In the genomic region with DNA sequence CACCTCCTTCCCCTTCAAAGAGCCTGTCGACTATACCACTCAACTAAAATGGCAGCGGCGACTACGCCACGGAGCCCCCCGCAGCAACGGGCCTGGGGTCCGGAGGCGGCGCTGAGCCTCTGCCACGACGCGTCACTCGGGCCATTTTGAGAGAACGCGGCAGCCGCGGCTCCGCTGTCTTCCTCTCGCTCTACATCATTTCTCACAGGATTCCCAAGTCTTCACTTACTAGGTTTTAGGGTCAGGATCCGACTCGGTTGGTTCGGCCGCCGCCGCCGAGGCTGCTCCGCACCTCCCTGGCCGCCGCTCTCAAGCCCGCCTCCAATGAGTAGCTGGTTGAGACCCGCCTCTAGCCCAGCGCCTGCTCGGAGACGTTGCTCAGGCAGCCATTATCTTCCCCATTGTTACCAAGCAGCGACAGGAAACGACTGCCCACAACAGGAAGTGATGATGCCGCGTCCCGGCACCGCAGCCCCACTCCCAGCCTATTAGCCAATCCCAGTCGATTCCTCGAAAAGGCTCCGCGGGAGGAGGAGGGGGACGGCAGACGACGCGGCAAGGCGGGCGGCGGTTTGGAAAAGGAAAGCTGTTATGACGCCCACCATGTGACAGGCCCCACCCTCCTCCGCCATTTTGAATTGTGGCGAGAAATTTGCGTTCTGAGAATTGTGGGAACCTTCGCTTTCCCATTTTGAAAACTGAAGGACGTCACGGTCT, we compare ENCODE assay signal across 8 cellular contexts. TPM values are rescaled to one million over a fixed set of nuclear protein-coding genes. Genes with fewer than 3 reads are reported as not detected.
DNase-seq lines count a peak whose midpoint lies in the region; ATAC-seq lines count a peak whose summit lies in the region.

A gene with protein sequence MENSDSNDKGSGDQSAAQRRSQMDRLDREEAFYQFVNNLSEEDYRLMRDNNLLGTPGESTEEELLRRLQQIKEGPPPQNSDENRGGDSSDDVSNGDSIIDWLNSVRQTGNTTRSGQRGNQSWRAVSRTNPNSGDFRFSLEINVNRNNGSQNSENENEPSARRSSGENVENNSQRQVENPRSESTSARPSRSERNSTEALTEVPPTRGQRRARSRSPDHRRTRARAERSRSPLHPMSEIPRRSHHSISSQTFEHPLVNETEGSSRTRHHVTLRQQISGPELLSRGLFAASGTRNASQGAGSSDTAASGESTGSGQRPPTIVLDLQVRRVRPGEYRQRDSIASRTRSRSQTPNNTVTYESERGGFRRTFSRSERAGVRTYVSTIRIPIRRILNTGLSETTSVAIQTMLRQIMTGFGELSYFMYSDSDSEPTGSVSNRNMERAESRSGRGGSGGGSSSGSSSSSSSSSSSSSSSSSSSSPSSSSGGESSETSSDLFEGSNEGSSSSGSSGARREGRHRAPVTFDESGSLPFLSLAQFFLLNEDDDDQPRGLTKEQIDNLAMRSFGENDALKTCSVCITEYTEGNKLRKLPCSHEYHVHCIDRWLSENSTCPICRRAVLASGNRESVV (minus strand): TSS at position 432 of the 717 bp plus-strand sequence. CDS start 18,647 bp downstream, outside the sequence.

- peak within 1 kb of the TSS in 1 of 2 experiments; percentile 95 for H3K14ac ChIP-seq in mesenchymal stem cell (ENCODE audit: low read length in 2 of 2)

- H3K4me3 ChIP-seq in NT2/D1 (ENCODE audit: insufficient read length, low read depth) (peak within 1 kb of the TSS; percentile 93), endocrine pancreas (ENCODE audit: control insufficient read depth, insufficient read depth, low read length) (peak within 1 kb of the TSS; percentile 85), mesenchymal stem cell (ENCODE audit: insufficient read depth in 1 of 2, low read depth in 1 of 2, low read length in 2 of 2) (peak within 1 kb of the TSS; percentile 77 to 91)

- WGBS in mesenchymal stem cell, result 3% methylated on average over 35 of the region's 59 CpGs

- H2BK12ac ChIP-seq in mesenchymal stem cell (ENCODE audit: low read length in 2 of 2), result no peak within 1 kb of the TSS

- peak within 1 kb of the TSS; percentile 82 for H3K27ac ChIP-seq in mesenchymal stem cell (ENCODE audit: low read length, poor library complexity, severe bottlenecking)

- H2AK5ac ChIP-seq in mesenchymal stem cell (ENCODE audit: low read length, severe bottlenecking), result no peak within 1 kb of the TSS

- H3K4me3 Mint-ChIP-seq in activated CD8-positive, alpha-beta memory T cell treated with anti-CD3 and anti-CD28 coated beads, Interleukin-2, amount 10 ng/mL, durations not matched to agents 7 days and 5 days, result peak within 1 kb of the TSS; percentile 94

- H4K8ac ChIP-seq in mesenchymal stem cell (ENCODE audit: low read length), result peak within 1 kb of the TSS; percentile 69

- H3K4me1 ChIP-seq in NT2/D1 (ENCODE audit: insufficient read depth, insufficient read length) (no peaks in the 10 kb centered on the region), endocrine pancreas (ENCODE audit: control insufficient read depth, insufficient read depth, low read length) (no peaks in the 10 kb centered on the region), mesenchymal stem cell (ENCODE audit: control insufficient read depth, insufficient read depth, low read depth, low read length) (no peaks in the 10 kb centered on the region)

- H3K36me3 ChIP-seq in NT2/D1 (ENCODE audit: insufficient read depth, insufficient read length, low read length), result peaks cover 25% of the 10 kb centered on the region
- no peaks in the 10 kb centered on the region for H3K36me3 ChIP-seq in endocrine pancreas (ENCODE audit: control insufficient read depth, insufficient read depth, low read length)
- peaks cover 0 to 15% of the 10 kb centered on the region in 2 experiments for H3K36me3 ChIP-seq in mesenchymal stem cell (ENCODE audit: control insufficient read depth in 1 of 2, insufficient read depth in 2 of 2, low read depth in 1 of 2, low read length in 2 of 2)

- CTCF ChIA-PET in activated CD8-positive, alpha-beta memory T cell treated with anti-CD3 and anti-CD28 coated beads, Interleukin-2, amount 10 ng/mL, durations not matched to agents 7 days and 5 days (lab: Charles Lee), result no interaction called here

- peaks cover 16% of the 10 kb centered on the region for H3K4me1 Mint-ChIP-seq in activated CD8-positive, alpha-beta memory T cell treated with anti-CD3 and anti-CD28 coated beads, Interleukin-2, amount 10 ng/mL, durations not matched to agents 7 days and 5 days

- H3K9ac ChIP-seq in NT2/D1 (ENCODE audit: insufficient read length, low read depth), result peak within 1 kb of the TSS; percentile 93
- H3K9ac ChIP-seq in endocrine pancreas (ENCODE audit: control insufficient read depth, insufficient read depth, low read length), result peak within 1 kb of the TSS; percentile 89
- peak within 1 kb of the TSS; percentile 99 for H3K9ac ChIP-seq in mesenchymal stem cell (ENCODE audit: low read length)

- no peaks in the 10 kb centered on the region for H3K9me3 Mint-ChIP-seq in activated CD8-positive, alpha-beta memory T cell treated with anti-CD3 and anti-CD28 coated beads, Interleukin-2, amount 10 ng/mL, durations not matched to agents 7 days and 5 days (ENCODE audit: low read depth)

- H3K79me1 ChIP-seq in mesenchymal stem cell (replicated peaks; ENCODE audit: low read length, poor library complexity, severe bottlenecking), result no peaks in the 10 kb centered on the region

- H3K27me3 Mint-ChIP-seq in activated CD8-positive, alpha-beta memory T cell treated with anti-CD3 and anti-CD28 coated beads, Interleukin-2, amount 10 ng/mL, durations not matched to agents 7 days and 5 days, result no peaks in the 10 kb centered on the region

- DNase-seq in COR-L47 (lab: John Stamatoyannopoulos, UW) (peak; percentile 91), HUDEP-2 (lab: John Stamatoyannopoulos, UW; ENCODE audit: unreplicated experiment in 76 of 76) (peak; percentile 1 to 91 (median 82)), NT2/D1 (ENCODE audit: low read depth, low spot score) (peak; percentile 95), mesenchymal stem cell (peak; percentile 96)
- peak; percentile 95 for DNase-seq in activated CD8-positive, alpha-beta memory T cell treated with anti-CD3 and anti-CD28 coated beads, Interleukin-2, amount 10 ng/mL, durations not matched to agents 7 days and 5 days
- peak; percentile 84 for DNase-seq in stimulated activated CD8-positive, alpha-beta memory T cell treated with anti-CD3 and anti-CD28 coated beads, Interleukin-12 subunit alpha, Interleukin-12 subunit beta, amount 100 ng/mL, for 4 hours (ENCODE audit: low read depth)

- H3K23ac ChIP-seq in mesenchymal stem cell (ENCODE audit: low read length in 2 of 2), result no peak within 1 kb of the TSS

- H2AFZ ChIP-seq in mesenchymal stem cell (ENCODE audit: low read depth, low read length), result no peak within 1 kb of the TSS

- no peaks in the 10 kb centered on the region for H3K9me3 ChIP-seq in NT2/D1 (ENCODE audit: insufficient read depth, low read length)
- H3K9me3 ChIP-seq in endocrine pancreas (ENCODE audit: control insufficient read depth, low read length), result no peaks in the 10 kb centered on the region
- H3K9me3 ChIP-seq in mesenchymal stem cell (ENCODE audit: control insufficient read depth, low read length), result no peaks in the 10 kb centered on the region

- H2BK15ac ChIP-seq in mesenchymal stem cell (ENCODE audit: low read depth, poor library complexity, severe bottlenecking), result no peak within 1 kb of the TSS

- peak within 1 kb of the TSS; percentile 93 to 96 for H3K18ac ChIP-seq in mesenchymal stem cell (ENCODE audit: low read depth in 1 of 2, low read length in 2 of 2)

- peaks cover 9% of the 10 kb centered on the region for H3K36me3 Mint-ChIP-seq in activated CD8-positive, alpha-beta memory T cell treated with anti-CD3 and anti-CD28 coated beads, Interleukin-2, amount 10 ng/mL, durations not matched to agents 7 days and 5 days

- peak within 1 kb of the TSS; percentile 33 for H3K4me2 ChIP-seq in mesenchymal stem cell (ENCODE audit: low read length, poor library complexity, severe bottlenecking)

- peak within 1 kb of the TSS; percentile 92 for H2BK5ac ChIP-seq in mesenchymal stem cell (ENCODE audit: low read depth, low read length, poor library complexity, severe bottlenecking)

- H3K4ac ChIP-seq in mesenchymal stem cell (ENCODE audit: low read depth in 1 of 2, low read length in 2 of 2), result peak within 1 kb of the TSS; percentile 98 to 99

- peak within 1 kb of the TSS; percentile 61 for H2BK120ac ChIP-seq in mesenchymal stem cell (ENCODE audit: low read depth, low read length)

- H3K27me3 ChIP-seq in NT2/D1 (ENCODE audit: insufficient read depth, insufficient read length), result no peaks in the 10 kb centered on the region
- H3K27me3 ChIP-seq in endocrine pancreas (ENCODE audit: control insufficient read depth, insufficient read depth, low read length), result no peaks in the 10 kb centered on the region
- no peaks in the 10 kb centered on the region for H3K27me3 ChIP-seq in mesenchymal stem cell (ENCODE audit: control insufficient read depth in 1 of 2, insufficient read depth in 1 of 2, low read length in 2 of 2)

- peak within 1 kb of the TSS; percentile 98 for H3K27ac Mint-ChIP-seq in activated CD8-positive, alpha-beta memory T cell treated with anti-CD3 and anti-CD28 coated beads, Interleukin-2, amount 10 ng/mL, durations not matched to agents 7 days and 5 days

- peak within 1 kb of the TSS; percentile 90 for H4K91ac ChIP-seq in mesenchymal stem cell (ENCODE audit: low read length)

- ATAC-seq in GM21381 (IDR thresholded peaks at IDR 0.05; ENCODE audit: unreplicated experiment), result peak; percentile 96
- peak; percentile 93 for ATAC-seq in activated CD8-positive, alpha-beta memory T cell treated with anti-CD3 and anti-CD28 coated beads, Interleukin-2, amount 10 ng/mL, durations not matched to agents 7 days and 5 days

RNA-seq across cellular contexts. Expression of the gene that starts here (rescaled TPM):
- total RNA-seq in activated CD8-positive, alpha-beta memory T cell treated with anti-CD3 and anti-CD28 coated beads, Interleukin-2, amount 10 ng/mL, durations not matched to agents 7 days and 5 days, result 10 to 100 TPM; 30.2 to 30.3 TPM
- 17.1 TPM for polyA plus RNA-seq in mesenchymal stem cell (2013, experiment 1 of 2)
- polyA plus RNA-seq in mesenchymal stem cell (2013, experiment 2 of 2), result 17.4 TPM

Comparison
In these comparisons a context has a peak if more than half of its experiments do, and no peak if none do; other contexts are left out.
1. Peak in every context shown above with its lines: DNase-seq, ATAC-seq, H3K4me3 ChIP-seq and H3K27ac ChIP-seq.